Comparison of ENCODE assay signal across 8 cellular contexts in the genomic region with DNA sequence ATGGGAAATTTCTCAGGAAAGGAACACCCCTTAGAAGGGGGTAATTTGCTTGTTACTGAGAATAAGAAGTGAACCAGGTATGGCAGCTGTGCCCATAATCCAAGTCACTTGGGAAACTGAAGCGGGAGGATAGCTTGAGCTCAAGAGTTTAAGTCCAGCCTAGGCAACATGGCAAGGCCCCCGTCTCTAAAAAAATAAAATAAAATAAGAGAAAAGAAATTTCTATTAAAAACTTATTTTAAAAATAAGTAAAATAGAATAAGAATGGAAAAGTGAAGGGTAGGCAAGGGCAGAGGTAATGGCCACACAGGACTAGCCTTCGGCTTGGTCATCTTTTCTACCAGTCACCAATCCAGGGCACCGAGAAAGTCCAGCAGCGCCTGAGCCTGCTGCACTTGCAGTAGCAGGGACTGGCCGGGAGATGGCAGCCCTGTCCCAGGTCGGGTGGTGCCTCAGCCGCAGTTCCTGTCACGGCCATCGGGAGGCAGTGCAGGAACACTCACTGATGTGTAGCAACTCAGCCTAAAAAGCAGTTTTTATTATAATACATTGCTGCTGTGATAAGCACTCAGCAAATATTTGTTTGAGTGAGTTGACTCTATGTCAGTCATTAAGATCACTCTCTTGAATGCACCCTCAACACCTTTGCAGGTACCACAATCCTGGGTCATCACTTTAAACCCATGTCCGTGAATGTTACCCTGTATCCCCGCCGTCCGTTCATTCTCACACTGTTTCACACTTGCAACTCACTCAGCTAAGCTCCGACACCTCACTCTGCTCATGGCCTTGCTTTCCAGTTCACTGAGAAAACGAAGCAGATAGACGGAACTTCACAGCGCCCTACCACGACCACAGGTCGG. TPM values are rescaled to one million over a fixed set of nuclear protein-coding genes. Genes with fewer than 3 reads are reported as not detected.
DNase-seq lines count a peak whose midpoint lies in the region; ATAC-seq and TF ChIP-seq lines count a peak whose summit lies in the region.

No MANE protein-coding gene starts in this region.

- TF ChIP-seq CTCF in RWPE2 (IDR thresholded peaks at IDR 0.05; ENCODE audit: poor library complexity, severe bottlenecking), result peak; percentile 100
- peak in 2 of 3 donors; percentile 99 to 100 for TF ChIP-seq CTCF in omental fat pad (IDR thresholded peaks at IDR 0.05)
- TF ChIP-seq CTCF in testis (IDR thresholded peaks at IDR 0.05), result peak; percentile 100

- H3K27me3 ChIP-seq in GM23248 (replicated peaks; ENCODE audit: insufficient read depth) (no peaks in the 10 kb centered on the region), RWPE2 (ENCODE audit: insufficient read depth, poor library complexity, severe bottlenecking) (no peaks in the 10 kb centered on the region), testis (no peaks in the 10 kb centered on the region)

- ATAC-seq in RWPE2 (ENCODE audit: low read depth) (peak; percentile 55), omental fat pad (ENCODE audit: low FRiP score) (peak; percentile 97)

- DNase-seq in ELF-1 (ENCODE audit: low read depth, low spot score) (peak; percentile 91), GM23248 (peak; percentile 83), LHCN-M2 (ENCODE audit: low read depth) (peak; percentile 60), RWPE2 (ENCODE audit: low spot score) (peak; percentile 77), foreskin melanocyte (peak; percentile 63), omental fat pad (ENCODE audit: low spot score) (peak; percentile 87), testis (peak; percentile 95)
- DNase-seq in activated effector memory CD4-positive, alpha-beta T cell treated with Interleukin-2 at 50 U/mL for 16 hours, result peak; percentile 83

- no peak overlapping the region for H3K9ac ChIP-seq in GM23248

- H3K9me3 ChIP-seq in GM23248 (ENCODE audit: low read depth), result no peaks in the 10 kb centered on the region
- no peaks in the 10 kb centered on the region for H3K9me3 ChIP-seq in RWPE2 (ENCODE audit: severe bottlenecking)
- H3K9me3 ChIP-seq in testis, result no peaks in the 10 kb centered on the region

- H3K27ac ChIP-seq in GM23248 (no peak overlapping the region), RWPE2 (ENCODE audit: poor library complexity, severe bottlenecking) (no peak overlapping the region), testis (peak overlapping the region in 1 of 2 donors; percentile 50)

- no peak overlapping the region for H3K4me2 ChIP-seq in GM23248 (ENCODE audit: unreplicated experiment)

- WGBS in GM23248 (ENCODE audit: low coverage in 1 of 2, low lambda C conversion rate in 2 of 2, missing lambda C conversion rate in 2 of 2), 2 experiments, result 53 to 55% methylated on average over 20 of the region's 20 CpGs
- WGBS in testis, 2 donors, result 31 to 46% methylated on average over 20 of the region's 20 CpGs

- no peaks in the 10 kb centered on the region for H4K20me1 ChIP-seq in GM23248 (ENCODE audit: insufficient read depth)

- peaks cover 21% of the 10 kb centered on the region; the same call in 1 of the 2 replicates for H3F3A ChIP-seq in GM23248 (ENCODE audit: insufficient read depth)

- no peak overlapping the region for H3K4me3 ChIP-seq in GM23248
- H3K4me3 ChIP-seq in RWPE2 (ENCODE audit: severe bottlenecking), result no peak overlapping the region
- H3K4me3 ChIP-seq in testis, result no peak overlapping the region

- H3K9me2 ChIP-seq in GM23248 (ENCODE audit: insufficient read depth), result no peaks in the 10 kb centered on the region

- H2AFZ ChIP-seq in GM23248, result no peak overlapping the region

- TF ChIP-seq POLR2A in testis (IDR thresholded peaks at IDR 0.05), result no peak

- in situ Hi-C loops in GM23248 (cut with MboI), result loop anchor here (5.0 kb wide), 1 partner anchor 305 kb away; no protein-coding TSS in a partner anchor

- H3K4me1 ChIP-seq in GM23248 (ENCODE audit: insufficient read depth) (peaks cover 17% of the 10 kb centered on the region), RWPE2 (ENCODE audit: insufficient read depth, poor library complexity, severe bottlenecking) (peaks cover 11% of the 10 kb centered on the region), testis (peaks cover 13% of the 10 kb centered on the region)

- intact Hi-C loops in testis (cut with DNase I; ENCODE audit: low total_unique reads), result loop anchor here (5.0 kb wide), 1 partner anchor 310 kb away; no protein-coding TSS in a partner anchor

- H3K36me3 ChIP-seq in GM23248 (ENCODE audit: low read depth), result no peaks in the 10 kb centered on the region
- no peaks in the 10 kb centered on the region for H3K36me3 ChIP-seq in RWPE2 (ENCODE audit: low read depth)
- no peaks in the 10 kb centered on the region for H3K36me3 ChIP-seq in testis (ENCODE audit: low read depth, missing control alignments)

- no peaks in the 10 kb centered on the region for H3K79me2 ChIP-seq in GM23248 (ENCODE audit: insufficient read depth)

RNA-seq across cellular contexts. Expression of gene GCM1, which starts 23.2 kb away (rescaled TPM):
- total RNA-seq in GM23248 (2014; rRNA removed; shearing (Covaris generic)), result not detected in 2 replicates
- polyA plus RNA-seq in GM23248 (2016; fragmentation: Nextera tagmentation; extraction: Ambion mirVana) (not detected in 2 replicates), testis (ENCODE audit: insufficient read depth, low read depth, low replicate concordance) (0.90 TPM)
- total RNA-seq in LHCN-M2 (2014; rRNA removed) (not detected in 2 replicates), omental fat pad (under 1 TPM in 1 of 4 donors, not detected in 3; 0.36 TPM), testis (under 1 TPM; 0.47 to 0.68 TPM)
- not detected for polyA plus RNA-seq in LHCN-M2 (2012)
